In genomic region chr7:150368098-150368883, GRCh38 we compare ENCODE assay signal across 1 cellular context.
TF ChIP-seq lines count a peak whose summit lies in the region.

Gene REPIN1, plus strand, starts transcription at chr7:150368822. Its CDS starts 890 bp downstream, at chr7:150369712.

TF ChIP-seq in K562, 482 proteins besides CTCF, POLR2A, EP300 and RAD21 (continued from another document and continues in another):
- TF ChIP-seq STAG1 (CRISPR knock-in tag; IDR thresholded peaks at IDR 0.05; ENCODE audit: borderline replicate concordance) (0 out of 2 replicates have a peak, but pooled peaks have one; percentile 34), BRF1 (IDR thresholded peaks at IDR 0.05; ENCODE audit: borderline replicate concordance, extremely low read depth, insufficient read length) (no peak), SLC30A9 (CRISPR knock-in tag; IDR thresholded peaks at IDR 0.05) (no peak), FOXO4 (CRISPR knock-in tag; IDR thresholded peaks at IDR 0.05) (peak; percentile 60; the same call in 1 of the 2 replicates), USF2 (CRISPR knock-in tag; IDR thresholded peaks at IDR 0.05) (peak; percentile 96), ARID4B (CRISPR knock-in tag; IDR thresholded peaks at IDR 0.05) (no peak), HDAC8 (tag; IDR thresholded peaks at IDR 0.05) (peak; percentile 88), ZBTB9 (CRISPR knock-in tag; IDR thresholded peaks at IDR 0.05) (peak; percentile 93; the same call in 1 of the 2 replicates), RNF219 (CRISPR knock-in tag; IDR thresholded peaks at IDR 0.05) (no peak), AFF4 (CRISPR knock-in tag; IDR thresholded peaks at IDR 0.05) (peak; percentile 45), NR2F6 (CRISPR knock-in tag; IDR thresholded peaks at IDR 0.05) (0 out of 2 replicates have a peak, but pooled peaks have one; percentile 23), ZNF644 (tag; IDR thresholded peaks at IDR 0.05; ENCODE audit: low read depth) (peak; percentile 83), TCF3 (CRISPR knock-in tag; IDR thresholded peaks at IDR 0.05) (peak; percentile 29; the same call in 1 of the 2 replicates), TEAD4 (IDR thresholded peaks at IDR 0.05; ENCODE audit: low read length) (peak; percentile 5), TEAD4 (CRISPR knock-in tag; IDR thresholded peaks at IDR 0.05; ENCODE audit: borderline replicate concordance) (no peak), CBX3 (IDR thresholded peaks at IDR 0.05; ENCODE audit: borderline replicate concordance in 1 of 2, low read length in 2 of 2) (peak in 1 of 2 experiments; percentile 73; a peak in 2 of 3 replicates), TEAD1 (CRISPR knock-in tag; IDR thresholded peaks at IDR 0.05) (peak in 1 of 2 experiments; percentile 89; a peak in 3 of 4 replicates), RBM14 (IDR thresholded peaks at IDR 0.05; ENCODE audit: borderline replicate concordance, insufficient read depth, low read depth, low read length) (0 out of 2 replicates have a peak, but pooled peaks have one; percentile 94), TCF7L2 (IDR thresholded peaks at IDR 0.05; ENCODE audit: low read depth, low read length) (peak; percentile 5; the same call in 1 of the 2 replicates), GATAD2A (IDR thresholded peaks at IDR 0.05) (peak; percentile 76; the same call in 1 of the 2 replicates), ZNF592 (IDR thresholded peaks at IDR 0.05) (peak; percentile 98), ZBTB11 (CRISPR knock-in tag; IDR thresholded peaks at IDR 0.05) (peak in 2 of 3 experiments; percentile 29 to 81; a peak in 2 of 6 replicates), NEUROD1 (IDR thresholded peaks at IDR 0.05; ENCODE audit: borderline replicate concordance, low read depth, low read length, partially characterized antibody) (peak; percentile 78), ARID1B (IDR thresholded peaks at IDR 0.05) (no peak), RNF2 (IDR thresholded peaks at IDR 0.05) (peak; percentile 83), ZNF253 (CRISPR knock-in tag; conservative IDR thresholded peaks at IDR 0.05) (peak; percentile 69; the same call in 1 of the 2 replicates), SRF (CRISPR knock-in tag; IDR thresholded peaks at IDR 0.05) (peak in 1 of 2 experiments; percentile 72; a peak in 1 of 4 replicates), ZNF512 (tag; IDR thresholded peaks at IDR 0.05) (no peak; the same call in 1 of the 2 replicates), ZNF12 (CRISPR knock-in tag; IDR thresholded peaks at IDR 0.05) (peak; percentile 67)
